ENCODE assay signal across 18 cellular contexts in the genomic region with DNA sequence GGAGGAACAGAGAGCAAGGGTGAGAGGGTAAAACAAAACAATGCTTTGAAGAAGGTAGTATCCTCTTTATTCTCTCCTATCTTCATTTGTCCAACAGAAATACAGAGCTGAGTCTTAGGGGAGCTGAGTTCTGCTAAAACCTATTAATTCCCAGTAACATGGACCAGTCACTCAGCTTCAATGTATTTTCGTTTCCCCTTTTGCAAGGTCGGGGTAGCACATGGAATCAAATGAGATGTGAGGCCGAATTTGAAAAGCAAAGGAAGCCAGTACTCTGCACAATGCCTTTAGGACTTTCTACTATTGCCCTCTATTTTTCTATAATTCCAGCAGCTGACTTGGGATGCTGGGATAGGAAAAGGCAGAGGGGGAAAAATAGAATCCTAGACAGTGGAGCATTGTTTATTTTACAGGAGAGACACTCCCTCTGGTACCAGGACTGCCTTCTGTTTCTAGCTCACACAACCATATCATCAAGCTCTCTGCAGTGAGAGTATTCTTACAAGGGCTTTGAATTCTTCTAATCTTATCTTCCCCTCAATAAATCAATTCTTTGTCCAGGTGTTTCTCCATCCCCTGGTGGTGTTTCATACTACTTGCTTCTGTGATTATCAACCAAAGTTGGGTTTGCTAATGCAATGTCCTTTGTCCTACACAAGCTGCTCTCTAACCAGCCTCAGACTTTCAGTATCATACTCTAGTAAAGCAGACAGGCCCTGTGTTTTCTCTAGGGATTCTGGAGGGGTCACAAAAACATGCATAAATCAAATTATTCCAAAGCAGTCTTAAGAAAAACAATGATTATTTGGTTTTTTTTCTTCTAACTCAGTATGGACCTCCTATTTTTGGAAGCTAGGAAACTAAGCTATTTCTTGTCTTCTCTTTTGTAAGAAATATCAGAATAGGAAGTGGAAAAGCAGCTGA.
DNase-seq lines count a peak whose midpoint lies in the region; ATAC-seq and TF ChIP-seq lines count a peak whose summit lies in the region.
"Had no signal": no experiment of that assay in that cellular context is flagged by ENCODE, and none has a peak within 500 bp of the region (broad histone marks: within the 10 kb centered on the region; RNA-seq: fewer than 3 reads in every experiment).

No MANE protein-coding gene starts in this region.

- no peak for DNase-seq in heart left ventricle
- no peak for DNase-seq in right atrium auricular region (ENCODE audit: low spot score)
- DNase-seq in nephron progenitor cell: no peak
- DNase-seq in vagina (ENCODE audit: extremely low spot score in 2 of 2): no peak
- no peak for DNase-seq in psoas muscle
- DNase-seq: activated CD4-positive, alpha-beta memory T cell treated with anti-CD3 and anti-CD28 coated beads, Interleukin-2, amount 10 ng/mL, durations not matched to agents 7 days and 5 days; activated naive CD4-positive, alpha-beta T cell treated with Interleukin-2 at 50 U/mL for 16 hours; activated T-cell treated with anti-CD3 and anti-CD28 coated beads for 4 hours; amniotic stem cell; central memory CD4-positive, alpha-beta T cell; NCI-H1694 treated with DMSO at 0.1 percent for 48 hours; NCI-H748 treated with DMSO at 0.1 percent for 48 hours had no signal

- 52 to 65% (median 59%) methylated on average over 3 of the region's 3 CpGs for whole genome bisulfite sequencing in heart left ventricle, 4 donors
- 41 to 63% methylated on average over 3 of the region's 3 CpGs for WGBS in gastroesophageal sphincter (ENCODE audit: low coverage in 1 of 2), 2 donors
- 64 to 75% (median 75%) methylated on average over 3 of the region's 3 CpGs for WGBS in psoas muscle, 3 donors

- H3K27ac Mint-ChIP-seq in nephron progenitor cell: peak overlapping the region; percentile 2
- H3K27ac Mint-ChIP-seq: activated CD4-positive, alpha-beta memory T cell treated with anti-CD3 and anti-CD28 coated beads, Interleukin-2, amount 10 ng/mL, durations not matched to agents 7 days and 5 days; WTC11 had no signal

- H3K27ac ChIP-seq in heart left ventricle (peak overlapping the region in 9 of 12 donors; percentile 4 to 57 (median 33)), right atrium auricular region (peak overlapping the region in 1 of 2 donors; percentile 47), gastroesophageal sphincter (peak overlapping the region in 3 of 4 donors; percentile 5 to 66 (median 5)), vagina (peak overlapping the region; percentile 15), psoas muscle (no peak overlapping the region)
- H3K27ac ChIP-seq: BLaER1 treated with 17β-estradiol and CSF1 and Interleukin-3, amounts not matched to agents 10 nM and 100 nM had no signal

- H3K4me1 ChIP-seq in heart left ventricle (peaks cover 0 to 43% (median 6%) of the 10 kb centered on the region in 12 donors), right atrium auricular region (peaks cover 0 to 13% of the 10 kb centered on the region in 2 donors), gastroesophageal sphincter (peaks cover 0 to 14% (median 0%) of the 10 kb centered on the region in 3 donors), vagina (peaks cover 19% of the 10 kb centered on the region), psoas muscle (no peaks in the 10 kb centered on the region)

- TF ChIP-seq CTCF in heart left ventricle (IDR thresholded peaks at IDR 0.05) (no peak), right atrium auricular region (IDR thresholded peaks at IDR 0.05) (no peak), gastroesophageal sphincter (IDR thresholded peaks at IDR 0.05) (no peak), nephron progenitor cell (IDR thresholded peaks at IDR 0.05) (no peak), vagina (IDR thresholded peaks at IDR 0.05) (no peak), psoas muscle (IDR thresholded peaks at IDR 0.05) (no peak)

- no peak overlapping the region for H3K4me3 Mint-ChIP-seq in nephron progenitor cell
- H3K4me3 Mint-ChIP-seq: activated CD4-positive, alpha-beta memory T cell treated with anti-CD3 and anti-CD28 coated beads, Interleukin-2, amount 10 ng/mL, durations not matched to agents 7 days and 5 days; WTC11 had no signal

- H3K9me3 ChIP-seq in heart left ventricle (peaks cover 0 to 4% (median 0%) of the 10 kb centered on the region in 12 donors), right atrium auricular region (no peaks in the 10 kb centered on the region), gastroesophageal sphincter (no peaks in the 10 kb centered on the region), vagina (no peaks in the 10 kb centered on the region), psoas muscle (no peaks in the 10 kb centered on the region)
- H3K9me3 ChIP-seq: BLaER1 treated with 17β-estradiol and CSF1 and Interleukin-3, amounts not matched to agents 10 nM and 100 nM had no signal

- TF ChIP-seq EP300 in gastroesophageal sphincter (IDR thresholded peaks at IDR 0.05): no peak

- no peaks in the 10 kb centered on the region for H3K27me3 ChIP-seq in heart left ventricle
- no peaks in the 10 kb centered on the region for H3K27me3 ChIP-seq in right atrium auricular region
- H3K27me3 ChIP-seq in gastroesophageal sphincter: no peaks in the 10 kb centered on the region
- no peaks in the 10 kb centered on the region for H3K27me3 ChIP-seq in vagina
- no peaks in the 10 kb centered on the region for H3K27me3 ChIP-seq in psoas muscle (ENCODE audit: insufficient read depth in 3 of 3, low read length in 2 of 3)
- H3K27me3 ChIP-seq: BLaER1 treated with 17β-estradiol and CSF1 and Interleukin-3, amounts not matched to agents 10 nM and 100 nM had no signal

- peaks cover 53% of the 10 kb centered on the region for H3K4me1 Mint-ChIP-seq in nephron progenitor cell
- H3K4me1 Mint-ChIP-seq: activated CD4-positive, alpha-beta memory T cell treated with anti-CD3 and anti-CD28 coated beads, Interleukin-2, amount 10 ng/mL, durations not matched to agents 7 days and 5 days had no signal

- ATAC-seq in heart left ventricle (peak in 2 of 4 donors; percentile 29 to 52), gastroesophageal sphincter (no peak), HG03175 (IDR thresholded peaks at IDR 0.05; ENCODE audit: unreplicated experiment) (no peak), HG02588 (IDR thresholded peaks at IDR 0.05; ENCODE audit: unreplicated experiment) (no peak), psoas muscle (no peak)
- ATAC-seq: SK-N-SH treated with all-trans-retinoic acid at 6 μM for 48 hours, WTC11 had no signal

- H3K36me3 Mint-ChIP-seq in nephron progenitor cell (ENCODE audit: low read depth): no peaks in the 10 kb centered on the region

- H3K9me3 Mint-ChIP-seq in nephron progenitor cell: peaks cover 3% of the 10 kb centered on the region
- H3K9me3 Mint-ChIP-seq: activated CD4-positive, alpha-beta memory T cell treated with anti-CD3 and anti-CD28 coated beads, Interleukin-2, amount 10 ng/mL, durations not matched to agents 7 days and 5 days had no signal

- TF ChIP-seq POLR2A in heart left ventricle (IDR thresholded peaks at IDR 0.05) (no peak), gastroesophageal sphincter (IDR thresholded peaks at IDR 0.05) (no peak), vagina (IDR thresholded peaks at IDR 0.05) (no peak)

- no peak overlapping the region for H3K4me3 ChIP-seq in heart left ventricle
- no peak overlapping the region for H3K4me3 ChIP-seq in right atrium auricular region
- H3K4me3 ChIP-seq in gastroesophageal sphincter: no peak overlapping the region
- no peak overlapping the region for H3K4me3 ChIP-seq in vagina
- H3K4me3 ChIP-seq in psoas muscle: no peak overlapping the region
- H3K4me3 ChIP-seq: BLaER1 treated with 17β-estradiol and CSF1 and Interleukin-3, amounts not matched to agents 10 nM and 100 nM had no signal

- intact Hi-C loops in heart left ventricle (cut with DNase I) (loop anchor here in 1 of 10 donors (5.0 kb wide), 1 partner anchor 63 kb away; no protein-coding TSS in a partner anchor), vagina (cut with DNase I) (no loop called here), psoas muscle (cut with DNase I) (no loop called here)

- peaks cover 4% of the 10 kb centered on the region for H3K27me3 Mint-ChIP-seq in nephron progenitor cell (ENCODE audit: low read depth, poor library complexity)
- H3K27me3 Mint-ChIP-seq: activated CD4-positive, alpha-beta memory T cell treated with anti-CD3 and anti-CD28 coated beads, Interleukin-2, amount 10 ng/mL, durations not matched to agents 7 days and 5 days had no signal

- H3K36me3 ChIP-seq in heart left ventricle: no peaks in the 10 kb centered on the region
- no peaks in the 10 kb centered on the region for H3K36me3 ChIP-seq in right atrium auricular region
- no peaks in the 10 kb centered on the region for H3K36me3 ChIP-seq in gastroesophageal sphincter
- no peaks in the 10 kb centered on the region for H3K36me3 ChIP-seq in vagina
- H3K36me3 ChIP-seq in psoas muscle (ENCODE audit: insufficient read depth in 1 of 2, low read depth in 1 of 2): no peaks in the 10 kb centered on the region
- H3K36me3 ChIP-seq: BLaER1 treated with 17β-estradiol and CSF1 and Interleukin-3, amounts not matched to agents 10 nM and 100 nM had no signal
